In genomic region chr9:137720571-137721110, GRCh38 we compare ENCODE assay signal across 19 cellular contexts.
A peak's percentile ranks its signal among the peaks of the same experiment; 100 is the strongest.
DNase-seq lines count a peak whose midpoint lies in the region; ATAC-seq and TF ChIP-seq lines count a peak whose summit lies in the region.
"Had no signal": no experiment of that assay in that cellular context is flagged by ENCODE, and none has a peak within 500 bp of the region (broad histone marks: within the 10 kb centered on the region; RNA-seq: fewer than 3 reads in every experiment).

No MANE protein-coding gene starts in this region.

- peaks cover 3% of the 10 kb centered on the region for H3F3A ChIP-seq in smooth muscle cell (ENCODE audit: low read depth)

- H4K20me1 ChIP-seq in smooth muscle cell (ENCODE audit: low read depth): peaks cover 39% of the 10 kb centered on the region
- H4K20me1 ChIP-seq in hepatocyte (ENCODE audit: insufficient read depth, poor library complexity, severe bottlenecking): peaks cover 22% of the 10 kb centered on the region

- H3K4me1 ChIP-seq in RWPE2 (ENCODE audit: insufficient read depth, poor library complexity, severe bottlenecking): peaks cover 15% of the 10 kb centered on the region
- H3K4me1 ChIP-seq in smooth muscle cell (ENCODE audit: low read depth): peaks cover 10% of the 10 kb centered on the region
- H3K4me1 ChIP-seq in hepatocyte (ENCODE audit: insufficient read depth): peaks cover 12% of the 10 kb centered on the region

- H3K27ac ChIP-seq in RWPE2 (ENCODE audit: poor library complexity, severe bottlenecking) (peak overlapping the region; percentile 62), smooth muscle cell (ENCODE audit: low read depth) (peak overlapping the region; percentile 60), hepatocyte (no peak overlapping the region)
- H3K27ac ChIP-seq: left ventricle myocardium inferior, PC-9 had no signal

- H3K9me3 Mint-ChIP-seq in activated CD4-positive, alpha-beta T cell treated with anti-CD3 and anti-CD28 coated beads, Interleukin-2, amount 10 ng/mL, durations not matched to agents 7 days and 5 days: peaks cover 49% of the 10 kb centered on the region

- peak; percentile 93 for ATAC-seq in RWPE2 (ENCODE audit: low read depth)
- ATAC-seq in esophagus mucosa: peak; percentile 87

- H2AFZ ChIP-seq in smooth muscle cell (ENCODE audit: low read depth): no peak overlapping the region
- H2AFZ ChIP-seq in hepatocyte: no peak overlapping the region
- H2AFZ ChIP-seq: PC-9 had no signal

- H3K36me3 Mint-ChIP-seq in activated CD4-positive, alpha-beta T cell treated with anti-CD3 and anti-CD28 coated beads, Interleukin-2, amount 10 ng/mL, durations not matched to agents 7 days and 5 days (ENCODE audit: low read depth): peaks cover 79% of the 10 kb centered on the region

- no peaks in the 10 kb centered on the region for H3K27me3 Mint-ChIP-seq in activated CD4-positive, alpha-beta T cell treated with anti-CD3 and anti-CD28 coated beads, Interleukin-2, amount 10 ng/mL, durations not matched to agents 7 days and 5 days

- no peak overlapping the region for H3K4me3 Mint-ChIP-seq in activated CD4-positive, alpha-beta T cell treated with anti-CD3 and anti-CD28 coated beads, Interleukin-2, amount 10 ng/mL, durations not matched to agents 7 days and 5 days
- H3K4me3 Mint-ChIP-seq: activated T-cell treated with anti-CD3 and anti-CD28 coated beads, Interleukin-2, amount 50 U/mL, for 4 hours had no signal

- POLR2A ChIA-PET in activated CD4-positive, alpha-beta T cell treated with anti-CD3 and anti-CD28 coated beads, Interleukin-2, amount 10 ng/mL, durations not matched to agents 7 days and 5 days (lab: Charles Lee): no interaction called here

- H3K9me3 ChIP-seq in RWPE2 (ENCODE audit: severe bottlenecking) (no peaks in the 10 kb centered on the region), smooth muscle cell (replicated peaks; ENCODE audit: low read depth) (no peaks in the 10 kb centered on the region), hepatocyte (ENCODE audit: low read depth) (no peaks in the 10 kb centered on the region)

- WGBS in smooth muscle cell (ENCODE audit: low lambda C conversion rate): 93% methylated on average over 17 of the region's 27 CpGs
- 93% methylated on average over 26 of the region's 27 CpGs for WGBS in hepatocyte (ENCODE audit: low lambda C conversion rate, missing lambda C conversion rate)

- H3K4me1 Mint-ChIP-seq in activated CD4-positive, alpha-beta T cell treated with anti-CD3 and anti-CD28 coated beads, Interleukin-2, amount 10 ng/mL, durations not matched to agents 7 days and 5 days: peaks cover 38% of the 10 kb centered on the region

- peak overlapping the region; percentile 62 for H3K27ac Mint-ChIP-seq in activated CD4-positive, alpha-beta T cell treated with anti-CD3 and anti-CD28 coated beads, Interleukin-2, amount 10 ng/mL, durations not matched to agents 7 days and 5 days

- no peak for DNase-seq in activated CD4-positive, alpha-beta T cell treated with anti-CD3 and anti-CD28 coated beads, Interleukin-2, amount 10 ng/mL, durations not matched to agents 7 days and 5 days
- no peak for DNase-seq in activated CD4-positive, alpha-beta T cell treated with anti-CD3 and anti-CD28 coated beads, Interleukin-2, amount 50 U/mL, for 4 hours
- DNase-seq in RWPE2 (ENCODE audit: low spot score): peak; percentile 77
- DNase-seq in smooth muscle cell (lab: John Stamatoyannopoulos, UW; ENCODE audit: unreplicated experiment): no peak
- no peak for DNase-seq in SW480 (ENCODE audit: low spot score)
- no peak for DNase-seq in putamen (ENCODE audit: low spot score)
- no peak for DNase-seq in hepatocyte (ENCODE audit: low spot score)
- DNase-seq: 8988T, C1 segment of cervical spinal cord, DMS153, Karpas-422, left ventricle myocardium inferior, NCI-H1417 treated with DMSO at 0.1 percent for 48 hours, NCI-H2171, posterior cingulate gyrus, small intestine had no signal

- CTCF ChIA-PET in activated CD4-positive, alpha-beta T cell treated with anti-CD3 and anti-CD28 coated beads, Interleukin-2, amount 10 ng/mL, durations not matched to agents 7 days and 5 days (lab: Charles Lee): no interaction called here

- H3K4me3 ChIP-seq in RWPE2 (ENCODE audit: severe bottlenecking) (no peak overlapping the region), smooth muscle cell (no peak overlapping the region), hepatocyte (no peak overlapping the region)
- H3K4me3 ChIP-seq: left ventricle myocardium inferior, PC-9 had no signal

- H3K9me2 ChIP-seq in hepatocyte (replicated peaks; ENCODE audit: insufficient read depth): no peaks in the 10 kb centered on the region

- H3K4me2 ChIP-seq in smooth muscle cell (no peak overlapping the region), hepatocyte (no peak overlapping the region)
- H3K4me2 ChIP-seq: PC-9 had no signal

- H3K79me2 ChIP-seq in smooth muscle cell (ENCODE audit: low read depth): peaks cover 28% of the 10 kb centered on the region
- peaks cover 41% of the 10 kb centered on the region for H3K79me2 ChIP-seq in hepatocyte

- TF ChIP-seq CTCF in RWPE2 (IDR thresholded peaks at IDR 0.05; ENCODE audit: poor library complexity, severe bottlenecking) (no peak), smooth muscle cell (IDR thresholded peaks at IDR 0.05; ENCODE audit: borderline replicate concordance, insufficient read depth, poor library complexity, severe bottlenecking) (no peak), hepatocyte (IDR thresholded peaks at IDR 0.05; ENCODE audit: poor library complexity) (no peak)

- no peaks in the 10 kb centered on the region for H3K27me3 ChIP-seq in RWPE2 (ENCODE audit: insufficient read depth, poor library complexity, severe bottlenecking)
- no peaks in the 10 kb centered on the region for H3K27me3 ChIP-seq in smooth muscle cell (ENCODE audit: low read depth)
- no peaks in the 10 kb centered on the region for H3K27me3 ChIP-seq in hepatocyte

- peaks cover 21% of the 10 kb centered on the region for H3K36me3 ChIP-seq in RWPE2 (ENCODE audit: low read depth)
- no peaks in the 10 kb centered on the region for H3K36me3 ChIP-seq in smooth muscle cell (ENCODE audit: low read depth)
- H3K36me3 ChIP-seq in hepatocyte (replicated peaks; ENCODE audit: insufficient read depth, low read depth): no peaks in the 10 kb centered on the region

- no peak overlapping the region for H3K9ac ChIP-seq in smooth muscle cell (ENCODE audit: low read depth)
